26 cellular contexts compared by ENCODE assay signal in the genomic region with DNA sequence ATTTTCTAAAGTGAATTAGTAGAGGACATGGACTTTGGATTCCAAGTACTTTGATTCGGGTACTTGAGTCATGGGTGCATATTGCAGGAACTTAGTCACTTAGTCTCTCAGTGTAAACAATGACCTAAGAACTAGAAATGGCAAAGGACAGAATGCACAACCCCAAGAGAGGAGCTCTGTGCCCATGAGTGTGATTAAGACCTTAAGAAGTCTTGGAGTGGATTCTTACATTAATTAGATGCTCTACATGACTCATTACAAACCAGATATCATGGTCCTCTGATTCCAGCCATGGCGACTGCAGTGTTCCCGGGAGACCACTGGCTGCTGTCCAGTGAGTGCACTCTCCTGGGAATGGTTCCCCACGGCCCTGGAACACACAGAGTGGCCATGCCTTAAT.
A peak's percentile ranks its signal among the peaks of the same experiment; 100 is the strongest.
DNase-seq lines count a peak whose midpoint lies in the region; ATAC-seq, FAIRE-seq and TF ChIP-seq lines count a peak whose summit lies in the region.
"Had no signal": no experiment of that assay in that cellular context is flagged by ENCODE, and none has a peak within 500 bp of the region (broad histone marks: within the 10 kb centered on the region; RNA-seq: fewer than 3 reads in every experiment).

No MANE protein-coding gene starts in this region.

- under 1% methylated on average over 4 of the region's 4 CpGs for WGBS in A549 (ENCODE audit: missing lambda C conversion rate)

- no peaks in the 10 kb centered on the region for H3K9me3 ChIP-seq in A549
- H3K9me3 ChIP-seq: adrenal gland, thoracic aorta had no signal

- H3K4me3 Mint-ChIP-seq in Calu3 (ENCODE audit: low read depth, unreplicated experiment) = no peak overlapping the region
- H3K4me3 Mint-ChIP-seq in activated T-helper 17 cell treated with anti-CD3 and anti-CD28 coated beads, Interleukin-2, amount 50 U/mL, for 72 hours = no peak overlapping the region
- H3K4me3 Mint-ChIP-seq: CD4-positive, alpha-beta memory T cell; nephron progenitor cell; stimulated activated effector memory CD8-positive, alpha-beta T cell treated with anti-CD3 and anti-CD28 coated beads, Interleukin-12 subunit alpha, Interleukin-12 subunit beta, amount 100 ng/mL, for 72 hours had no signal

- H3K4me3 ChIP-seq in A549 = no peak overlapping the region
- H3K4me3 ChIP-seq: adrenal gland, esophagus squamous epithelium, thoracic aorta had no signal

- peak overlapping the region; percentile 71 to 72 for H3K27ac ChIP-seq in A549
- H3K27ac ChIP-seq: adrenal gland, esophagus squamous epithelium, thoracic aorta had no signal

- FAIRE-seq in A549 (lab: Jason Lieb, UNC) = peak; percentile 32
- FAIRE-seq: GM19239, HTR-8/SVneo, kidney had no signal

- no peaks in the 10 kb centered on the region for H3K27me3 Mint-ChIP-seq in Calu3 (ENCODE audit: unreplicated experiment)
- no peaks in the 10 kb centered on the region for H3K27me3 Mint-ChIP-seq in activated T-helper 17 cell treated with anti-CD3 and anti-CD28 coated beads, Interleukin-2, amount 50 U/mL, for 72 hours
- H3K27me3 Mint-ChIP-seq: CD4-positive, alpha-beta memory T cell had no signal

- H3K9me3 Mint-ChIP-seq in Calu3 (ENCODE audit: low read depth, unreplicated experiment) = no peaks in the 10 kb centered on the region
- H3K9me3 Mint-ChIP-seq in activated T-helper 17 cell treated with anti-CD3 and anti-CD28 coated beads, Interleukin-2, amount 50 U/mL, for 72 hours = peaks cover 5% of the 10 kb centered on the region
- H3K9me3 Mint-ChIP-seq: nephron progenitor cell had no signal

- H3K36me3 Mint-ChIP-seq in Calu3 (ENCODE audit: insufficient read depth, unreplicated experiment) = no peaks in the 10 kb centered on the region
- no peaks in the 10 kb centered on the region for H3K36me3 Mint-ChIP-seq in activated T-helper 17 cell treated with anti-CD3 and anti-CD28 coated beads, Interleukin-2, amount 50 U/mL, for 72 hours (ENCODE audit: low read depth)
- H3K36me3 Mint-ChIP-seq: CD4-positive, alpha-beta memory T cell; stimulated activated effector memory CD8-positive, alpha-beta T cell treated with anti-CD3 and anti-CD28 coated beads, Interleukin-12 subunit alpha, Interleukin-12 subunit beta, amount 100 ng/mL, for 72 hours had no signal

- TF ChIP-seq POLR2A in A549 (IDR thresholded peaks at IDR 0.05; ENCODE audit: low read length) = no peak

- no peak for TF ChIP-seq EP300 in A549 (IDR thresholded peaks at IDR 0.05)

- peak; percentile 18 to 76 for DNase-seq in A549 (ENCODE audit: low read depth in 1 of 2, low spot score in 1 of 2)
- DNase-seq in GM04503 (ENCODE audit: low read depth) = peak; percentile 26
- DNase-seq in astrocyte of the hippocampus (ENCODE audit: low read depth, low spot score) = peak; percentile 90
- peak; percentile 25 for DNase-seq in kidney glomerular epithelial cell (lab: John Stamatoyannopoulos, UW)
- no peak for DNase-seq in Calu3
- no peak for DNase-seq in T-helper 1 cell
- DNase-seq: activated CD4-positive, alpha-beta T cell treated with anti-CD3 and anti-CD28 coated beads for 1 hour; adrenal gland; CD4-positive, alpha-beta memory T cell; central memory CD4-positive, alpha-beta T cell; esophagus squamous epithelium; hippocampal formation; Karpas-422; kidney; midbrain; NCI-H1092 treated with DMSO at 0.1 percent for 48 hours; NCI-H2107; NCI-H774; nephron progenitor cell had no signal

- no TSS peak for BruUV-seq in Calu3 (replicated peaks; lab: Mats Ljungman, UMichigan)

- TF ChIP-seq CTCF in A549 (IDR thresholded peaks at IDR 0.05) (no peak), Calu3 (IDR thresholded peaks at IDR 0.05; ENCODE audit: unreplicated experiment) (no peak)

- intact Hi-C loops in Calu3 (cut with micrococcal nuclease; ENCODE audit: unreplicated experiment) = no loop called here

- POLR2A ChIA-PET in A549 (lab: Yijun Ruan, JAX) = no interaction called here

- 0 out of 5 replicates have a peak, but pooled peaks of 1 of the 2 experiments have one; percentile 20 for TF ChIP-seq RAD21 in A549 (conservative IDR thresholded peaks at IDR 0.05 in 1 of 2, IDR thresholded peaks at IDR 0.05 in 1 of 2)

- CTCF ChIA-PET in A549 (lab: Yijun Ruan, JAX) = no interaction called here
- CTCF ChIA-PET in Calu3 (lab: Charles Lee) = no interaction called here

- no peaks in the 10 kb centered on the region for H3K4me1 Mint-ChIP-seq in Calu3 (ENCODE audit: low read depth, unreplicated experiment)
- no peaks in the 10 kb centered on the region for H3K4me1 Mint-ChIP-seq in activated T-helper 17 cell treated with anti-CD3 and anti-CD28 coated beads, Interleukin-2, amount 50 U/mL, for 72 hours
- H3K4me1 Mint-ChIP-seq: CD4-positive, alpha-beta memory T cell; nephron progenitor cell; stimulated activated effector memory CD8-positive, alpha-beta T cell treated with anti-CD3 and anti-CD28 coated beads, Interleukin-12 subunit alpha, Interleukin-12 subunit beta, amount 100 ng/mL, for 72 hours had no signal

- ATAC-seq in A549 = peak; percentile 93
- ATAC-seq in GM21825 (IDR thresholded peaks at IDR 0.05; ENCODE audit: unreplicated experiment) = no peak
- ATAC-seq in activated T-helper 17 cell treated with anti-CD3 and anti-CD28 coated beads, Interleukin-2, amount 50 U/mL, for 72 hours (replicated peaks) = no peak
- ATAC-seq: stimulated activated effector memory CD8-positive, alpha-beta T cell treated with anti-CD3 and anti-CD28 coated beads, Interleukin-12 subunit alpha, Interleukin-12 subunit beta, amount 100 ng/mL, for 72 hours had no signal

- peak overlapping the region; percentile 68 for H3K4me2 ChIP-seq in A549

- no peak overlapping the region for H3K27ac Mint-ChIP-seq in Calu3 (ENCODE audit: unreplicated experiment)
- no peak overlapping the region for H3K27ac Mint-ChIP-seq in activated T-helper 17 cell treated with anti-CD3 and anti-CD28 coated beads, Interleukin-2, amount 50 U/mL, for 72 hours
- H3K27ac Mint-ChIP-seq: activated T-helper 2 cell treated with anti-CD3 and anti-CD28 coated beads, Interferon-gamma antibody, Interleukin-2, Interleukin-4, amounts not matched to agents 10 μg/mL and 5 μg/mL and 100 μg/mL, durations not matched to agents 14 hours and 24 hours and 36 hours; CD4-positive, alpha-beta memory T cell; nephron progenitor cell; stimulated activated effector memory CD8-positive, alpha-beta T cell treated with anti-CD3 and anti-CD28 coated beads, Interleukin-12 subunit alpha, Interleukin-12 subunit beta, amount 100 ng/mL, for 72 hours had no signal

- peaks cover 29% of the 10 kb centered on the region for H3K4me1 ChIP-seq in A549
- H3K4me1 ChIP-seq: esophagus squamous epithelium had no signal

TF ChIP-seq in A549, 52 proteins besides CTCF, POLR2A, EP300 and RAD21:
- TF ChIP-seq JUNB (IDR thresholded peaks at IDR 0.05) = peak; percentile 78
- peak in 1 of 2 experiments; percentile 20; a peak in 1 of 4 replicates for TF ChIP-seq CEBPB (IDR thresholded peaks at IDR 0.05)
- TF ChIP-seq ESRRA (IDR thresholded peaks at IDR 0.05; ENCODE audit: borderline replicate concordance, low read length) = peak; percentile 74
- TF ChIP-seq, protein P1, sequence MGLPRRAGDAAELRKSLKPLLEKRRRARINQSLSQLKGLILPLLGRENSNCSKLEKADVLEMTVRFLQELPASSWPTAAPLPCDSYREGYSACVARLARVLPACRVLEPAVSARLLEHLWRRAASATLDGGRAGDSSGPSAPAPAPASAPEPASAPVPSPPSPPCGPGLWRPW (IDR thresholded peaks at IDR 0.05) = no peak
- no peak for TF ChIP-seq ATOH8 (CRISPR knock-in tag; IDR thresholded peaks at IDR 0.05; ENCODE audit: low read depth)
- peak; percentile 70 for TF ChIP-seq FOSL2 (IDR thresholded peaks at IDR 0.05)
- peak; percentile 60 for TF ChIP-seq FOSL2 (CRISPR knock-in tag; IDR thresholded peaks at IDR 0.05)

Comparison
In these comparisons a context has a peak if more than half of its experiments do, and no peak if none do; other contexts are left out.
1. ATAC-seq: peak in A549 (2 of 2); none in GM21825 (single experiment) and activated T-helper 17 cell treated with anti-CD3 and anti-CD28 coated beads, Interleukin-2, amount 50 U/mL, for 72 hours (single experiment).
2. DNase-seq: peak in A549 (2 of 2), GM04503 (single experiment), astrocyte of the hippocampus (single experiment) and kidney glomerular epithelial cell (single experiment); none in Calu3 (single experiment) and T-helper 1 cell (0 of 5).